In the genomic region with DNA sequence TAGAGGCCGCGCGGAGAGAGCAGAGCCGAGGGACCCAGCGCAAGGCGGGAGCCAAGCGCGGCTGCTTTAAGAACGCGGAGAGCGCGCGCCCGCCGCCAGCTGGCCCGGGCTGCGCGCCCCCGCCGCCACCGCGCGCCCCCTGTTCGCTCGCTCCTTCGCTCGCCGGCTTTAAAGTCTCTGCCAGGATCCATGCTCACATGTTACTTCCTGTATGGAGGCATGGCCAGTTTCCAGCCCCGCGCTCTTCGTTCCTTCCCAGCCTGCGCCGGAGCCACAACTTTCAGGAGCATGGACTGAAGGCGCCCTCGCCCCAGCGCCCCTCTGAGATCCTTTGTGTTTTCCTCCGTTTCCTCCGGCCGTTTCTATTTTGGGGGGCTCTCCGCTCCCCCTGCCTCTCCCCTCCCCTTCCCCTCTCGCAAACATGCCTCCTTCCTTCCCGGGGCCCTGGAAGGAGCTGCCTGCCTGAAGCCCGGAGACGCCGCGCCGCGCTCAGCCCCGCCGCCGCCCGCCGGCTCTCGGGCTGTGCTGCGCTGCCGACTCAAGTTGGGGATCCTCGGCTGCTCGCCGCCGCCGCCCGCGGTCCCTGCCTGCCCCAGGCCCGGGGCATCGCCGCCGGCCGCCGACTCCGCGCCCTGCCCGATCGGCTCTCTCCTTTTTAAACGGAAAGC, we compare ENCODE assay signal across 8 cellular contexts. TPM values are rescaled to one million over a fixed set of nuclear protein-coding genes. Genes with fewer than 3 reads are reported as not detected.
DNase-seq lines count a peak whose midpoint lies in the region; ATAC-seq and TF ChIP-seq lines count a peak whose summit lies in the region.

PTPRG (plus strand) TSS at position 198 of the 668 bp plus-strand sequence. CDS start 717 bp downstream, outside the sequence.

- TF ChIP-seq CTCF in foreskin keratinocyte (conservative IDR thresholded peaks at IDR 0.05) (no peak), natural killer cell (IDR thresholded peaks at IDR 0.05) (no peak)

- peaks cover 2% of the 10 kb centered on the region for H3K9me3 Mint-ChIP-seq in activated naive CD4-positive, alpha-beta T cell treated with anti-CD3 and anti-CD28 coated beads, Interleukin-2, amount 10 ng/mL, durations not matched to agents 7 days and 5 days
- no peaks in the 10 kb centered on the region for H3K9me3 Mint-ChIP-seq in natural killer cell

- H3K27me3 Mint-ChIP-seq in activated naive CD4-positive, alpha-beta T cell treated with anti-CD3 and anti-CD28 coated beads, Interleukin-2, amount 10 ng/mL, durations not matched to agents 7 days and 5 days: peaks cover 89% of the 10 kb centered on the region
- H3K27me3 Mint-ChIP-seq in natural killer cell (ENCODE audit: low read depth in 2 of 2): peaks cover 25 to 36% of the 10 kb centered on the region in 2 donors

- H3K4me3 Mint-ChIP-seq in activated naive CD4-positive, alpha-beta T cell treated with anti-CD3 and anti-CD28 coated beads, Interleukin-2, amount 10 ng/mL, durations not matched to agents 7 days and 5 days: peak within 1 kb of the TSS; percentile 76
- H3K4me3 Mint-ChIP-seq in natural killer cell: peak within 1 kb of the TSS; percentile 75

- peak; percentile 57 for ATAC-seq in HG02642 (IDR thresholded peaks at IDR 0.05; ENCODE audit: poor library complexity, unreplicated experiment)
- peak; percentile 72 for ATAC-seq in foreskin keratinocyte
- peak in 1 of 3 donors; percentile 58 for ATAC-seq in natural killer cell
- ATAC-seq in HG03442 (IDR thresholded peaks at IDR 0.05; ENCODE audit: unreplicated experiment): no peak

- CTCF ChIA-PET in activated naive CD4-positive, alpha-beta T cell treated with anti-CD3 and anti-CD28 coated beads, Interleukin-2, amount 10 ng/mL, durations not matched to agents 7 days and 5 days (lab: Charles Lee): no interaction called here

- intact Hi-C loops in natural killer cell (cut with micrococcal nuclease): no loop called here

- DNase-seq in activated naive CD4-positive, alpha-beta T cell treated with anti-CD3 and anti-CD28 coated beads, Interleukin-2, amount 10 ng/mL, durations not matched to agents 7 days and 5 days: peak; percentile 47
- DNase-seq in activated naive CD4-positive, alpha-beta T cell treated with Interleukin-2 at 50 U/mL for 16 hours: no peak
- DNase-seq in NCI-H2171 (lab: John Stamatoyannopoulos, UW): peak; percentile 67
- DNase-seq in activated CD8-positive, alpha-beta memory T cell treated with anti-CD3 and anti-CD28 coated beads, Interleukin-2, amount 50 U/mL, for 48 hours: peak; percentile 65
- DNase-seq in foreskin keratinocyte: peak; percentile 63 to 85
- DNase-seq in natural killer cell: no peak

- no peaks in the 10 kb centered on the region for H3K4me1 ChIP-seq in foreskin keratinocyte

- H3K36me3 Mint-ChIP-seq in activated naive CD4-positive, alpha-beta T cell treated with anti-CD3 and anti-CD28 coated beads, Interleukin-2, amount 10 ng/mL, durations not matched to agents 7 days and 5 days: no peaks in the 10 kb centered on the region
- no peaks in the 10 kb centered on the region for H3K36me3 Mint-ChIP-seq in natural killer cell

- peak within 1 kb of the TSS; percentile 19 for H3K27ac Mint-ChIP-seq in activated naive CD4-positive, alpha-beta T cell treated with anti-CD3 and anti-CD28 coated beads, Interleukin-2, amount 10 ng/mL, durations not matched to agents 7 days and 5 days
- no peak within 1 kb of the TSS for H3K27ac Mint-ChIP-seq in natural killer cell

- no peaks in the 10 kb centered on the region for H3K27me3 ChIP-seq in foreskin keratinocyte

- H3K4me1 Mint-ChIP-seq in activated naive CD4-positive, alpha-beta T cell treated with anti-CD3 and anti-CD28 coated beads, Interleukin-2, amount 10 ng/mL, durations not matched to agents 7 days and 5 days: peaks cover 20% of the 10 kb centered on the region
- H3K4me1 Mint-ChIP-seq in natural killer cell: no peaks in the 10 kb centered on the region

- H3K27ac ChIP-seq in foreskin keratinocyte: peak within 1 kb of the TSS; percentile 76

RNA-seq across cellular contexts. Expression of gene PTPRG, which starts in this region (rescaled TPM):
- total RNA-seq in foreskin keratinocyte: 18.6 and 20.8 TPM in 2 replicates
- 2.0 and 2.3 TPM in 2 replicates for polyA plus RNA-seq in foreskin keratinocyte
- 1 to 10 TPM; 1.0 to 2.9 (median 2.5) TPM for total RNA-seq in natural killer cell

Comparison
In these comparisons a context has a peak if more than half of its experiments do, and no peak if none do; other contexts are left out.
1. DNase-seq: peak in activated naive CD4-positive, alpha-beta T cell treated with anti-CD3 and anti-CD28 coated beads, Interleukin-2, amount 10 ng/mL, durations not matched to agents 7 days and 5 days (single experiment), NCI-H2171 (single experiment), activated CD8-positive, alpha-beta memory T cell treated with anti-CD3 and anti-CD28 coated beads, Interleukin-2, amount 50 U/mL, for 48 hours (single experiment) and foreskin keratinocyte (2 of 2); none in activated naive CD4-positive, alpha-beta T cell treated with Interleukin-2 at 50 U/mL for 16 hours (single experiment) and natural killer cell (single experiment).